8 cellular contexts compared by ENCODE assay signal in genomic region chr3:9932843-9933560, GRCh38. TPM values are rescaled to one million over a fixed set of nuclear protein-coding genes. Genes with fewer than 3 reads are reported as not detected.
DNase-seq lines count a peak whose midpoint lies in the region; ATAC-seq and TF ChIP-seq lines count a peak whose summit lies in the region.

No MANE protein-coding gene starts in this region.

- H3K36me3 Mint-ChIP-seq in memory B cell: peaks cover 15% of the 10 kb centered on the region

- TF ChIP-seq CTCF in BJ (IDR thresholded peaks at IDR 0.05; ENCODE audit: insufficient read depth, low read depth, low read length): peak; percentile 89

- peaks cover 17% of the 10 kb centered on the region for H3K4me1 Mint-ChIP-seq in memory B cell

- POLR2A ChIA-PET in BJ (lab: Charles Lee): interaction anchor here (0.6 to 0.9 kb wide), 6 partner anchors 8 to 290 kb away, joined by 3 to 4 read pairs (median 3); no protein-coding TSS in a partner anchor

- no peaks in the 10 kb centered on the region for H3K27me3 Mint-ChIP-seq in memory B cell

- peaks cover 16% of the 10 kb centered on the region for H3K36me3 ChIP-seq in BJ (ENCODE audit: control insufficient read depth, insufficient read depth, low read length)

- no peaks in the 10 kb centered on the region for H3K27me3 ChIP-seq in BJ (ENCODE audit: control insufficient read depth, insufficient read depth, low read length)

- no peak for DNase-seq in BJ (ENCODE audit: low read depth)
- DNase-seq in NCI-H524 treated with DMSO at 0.1 percent for 48 hours (lab: John Stamatoyannopoulos, UW): peak; percentile 24
- peak; percentile 87 to 90 for DNase-seq in activated CD4-positive, alpha-beta T cell treated with anti-CD3 and anti-CD28 coated beads, Interleukin-2, amount 50 U/mL, for 4 hours
- peak; percentile 90 for DNase-seq in ecto neural progenitor cell (ENCODE audit: low spot score)
- peak; percentile 77 to 79 for DNase-seq in memory B cell (ENCODE audit: low spot score in 2 of 2)
- peak; percentile 77 for DNase-seq in stimulated activated CD8-positive, alpha-beta memory T cell treated with anti-CD3 and anti-CD28 coated beads, Interleukin-12 subunit alpha, Interleukin-12 subunit beta, amount 100 ng/mL, for 1 hour (ENCODE audit: low read depth)

- peak; percentile 63 for ATAC-seq in GM19023 (IDR thresholded peaks at IDR 0.05; ENCODE audit: unreplicated experiment)
- ATAC-seq in HG03159 (IDR thresholded peaks at IDR 0.05; ENCODE audit: unreplicated experiment): peak; percentile 74
- peak; percentile 69 for ATAC-seq in memory B cell (ENCODE audit: low read depth)

- H3K9me3 Mint-ChIP-seq in memory B cell: no peaks in the 10 kb centered on the region

- H3K4me3 ChIP-seq in BJ (ENCODE audit: low read depth, low read length): peak overlapping the region; percentile 53

- peak overlapping the region; percentile 95 for H3K27ac Mint-ChIP-seq in memory B cell

- H3K4me3 Mint-ChIP-seq in memory B cell: peak overlapping the region; percentile 99

- CTCF ChIA-PET in BJ (lab: Yijun Ruan, JAX): interaction anchor here (0.6 to 5.3 kb wide), 33 partner anchors 8 to 370 kb away, joined by 3 to 29 read pairs (median 4); partner anchors contain the start of genes FANCD2, IL17RC and RPUSD3

RNA-seq across cellular contexts. Expression of gene CRELD1, which starts 0.6 kb away (rescaled TPM):
- polyA plus RNA-seq in BJ (2011; rRNA removed): 22.5 and 30.3 TPM in 2 replicates
- polyA minus RNA-seq in BJ (2011; rRNA and poly(A)+ RNA removed): 6.2 and 12.8 TPM in 2 replicates

RNA-seq across cellular contexts. Expression of gene IL17RC, which starts 16.1 kb away (rescaled TPM):
- polyA plus RNA-seq in BJ (2011; rRNA removed): 14.7 and 28.1 TPM in 2 replicates
- 28.9 and 31.6 TPM in 2 replicates for polyA minus RNA-seq in BJ (2011; rRNA and poly(A)+ RNA removed)

RNA-seq across cellular contexts. Expression of gene PRRT3, which starts 19.2 kb away (rescaled TPM):
- polyA plus RNA-seq in BJ (2011; rRNA removed): 1.9 and 4.0 TPM in 2 replicates
- 3.2 and 4.6 TPM in 2 replicates for polyA minus RNA-seq in BJ (2011; rRNA and poly(A)+ RNA removed)

RNA-seq across cellular contexts. Expression of gene IL17RE, which starts 30.4 kb away (rescaled TPM):
- 2.2 and 4.0 TPM in 2 replicates for polyA plus RNA-seq in BJ (2011; rRNA removed)
- 2.5 and 4.8 TPM in 2 replicates for polyA minus RNA-seq in BJ (2011; rRNA and poly(A)+ RNA removed)

RNA-seq across cellular contexts. Expression of gene JAGN1, which starts 42.6 kb away (rescaled TPM):
- polyA plus RNA-seq in BJ (2011; rRNA removed): 46.5 and 47.2 TPM in 2 replicates
- 24.1 and 34.5 TPM in 2 replicates for polyA minus RNA-seq in BJ (2011; rRNA and poly(A)+ RNA removed)
